Comparison of ENCODE assay signal across 8 cellular contexts in genomic region chr5:80408976-80409926, GRCh38. TPM values are rescaled to one million over a fixed set of nuclear protein-coding genes. Genes with fewer than 3 reads are reported as not detected.
A peak's percentile ranks its signal among the peaks of the same experiment; 100 is the strongest.
DNase-seq lines count a peak whose midpoint lies in the region; ATAC-seq and TF ChIP-seq lines count a peak whose summit lies in the region.

No MANE protein-coding gene starts in this region.

- peak overlapping the region; percentile 90 to 94 for H3K4me3 Mint-ChIP-seq in CD14-positive monocyte
- peak overlapping the region; percentile 97 for H3K4me3 Mint-ChIP-seq in natural killer cell treated with Interleukin-12 subunit alpha and Interleukin-12 subunit beta and Interleukin-15 and Interleukin-18, amount 100 ng/mL, for 72 hours

- DNase-seq in CD14-positive monocyte (ENCODE audit: low spot score) (no peak), LHCN-M2 (ENCODE audit: low read depth) (peak; percentile 11), colonic mucosa (no peak), NCI-H2081 (lab: John Stamatoyannopoulos, UW) (no peak), NOMO-1 (lab: John Stamatoyannopoulos, UW; ENCODE audit: unreplicated experiment in 2 of 2) (no peak)
- no peak for DNase-seq in natural killer cell treated with Interleukin-12 subunit alpha and Interleukin-12 subunit beta and Interleukin-15 and Interleukin-18, amount 100 ng/mL, for 72 hours (ENCODE audit: low spot score)

- H3K27ac Mint-ChIP-seq in CD14-positive monocyte = peak overlapping the region in 4 of 7 donors; percentile 97 to 100 (median 98)
- H3K27ac Mint-ChIP-seq in natural killer cell treated with Interleukin-12 subunit alpha and Interleukin-12 subunit beta and Interleukin-15 and Interleukin-18, amount 100 ng/mL, for 72 hours = peak overlapping the region; percentile 70 to 87

- no peak overlapping the region for H3K9ac ChIP-seq in colonic mucosa (ENCODE audit: low read depth in 2 of 2, low read length in 2 of 2)

- H3K4me1 Mint-ChIP-seq in CD14-positive monocyte = peaks cover 39% of the 10 kb centered on the region
- H3K4me1 Mint-ChIP-seq in natural killer cell treated with Interleukin-12 subunit alpha and Interleukin-12 subunit beta and Interleukin-15 and Interleukin-18, amount 100 ng/mL, for 72 hours (ENCODE audit: low read depth in 2 of 2) = peaks cover 20 to 37% of the 10 kb centered on the region in 2 donors

- intact Hi-C loops in CD14-positive monocyte (cut with micrococcal nuclease) (loop anchor here (5.0 to 10.0 kb wide), 4 partner anchors 152 to 794 kb away; partner anchors contain the start of genes SERINC5 (in 1 of the 2) and TENT2 (in 1 of the 2)), colonic mucosa (cut with DNase I) (no loop called here)

- H3K27ac ChIP-seq in colonic mucosa = no peak overlapping the region

- no peak for ATAC-seq in natural killer cell treated with Interleukin-12 subunit alpha and Interleukin-12 subunit beta and Interleukin-15 and Interleukin-18, amount 100 ng/mL, for 72 hours
- ATAC-seq in HG02678 (IDR thresholded peaks at IDR 0.05; ENCODE audit: unreplicated experiment) (no peak), HG02610 (IDR thresholded peaks at IDR 0.05; ENCODE audit: unreplicated experiment) (no peak)

- no peaks in the 10 kb centered on the region for H3K27me3 ChIP-seq in colonic mucosa

- peak overlapping the region; percentile 68 for H3K4me3 ChIP-seq in colonic mucosa

- peaks cover 0 to 2% (median 0%) of the 10 kb centered on the region in 7 donors for H3K9me3 Mint-ChIP-seq in CD14-positive monocyte
- H3K9me3 Mint-ChIP-seq in natural killer cell treated with Interleukin-12 subunit alpha and Interleukin-12 subunit beta and Interleukin-15 and Interleukin-18, amount 100 ng/mL, for 72 hours = peaks cover 2% of the 10 kb centered on the region

- no peaks in the 10 kb centered on the region for H3K9me3 ChIP-seq in colonic mucosa

- TF ChIP-seq CTCF in CD14-positive monocyte (IDR thresholded peaks at IDR 0.05) (no peak), colonic mucosa (IDR thresholded peaks at IDR 0.05) (no peak)

- H3K27me3 Mint-ChIP-seq in CD14-positive monocyte (ENCODE audit: low read depth in 3 of 3) = peaks cover 0 to 2% (median 0%) of the 10 kb centered on the region in 3 donors
- no peaks in the 10 kb centered on the region for H3K27me3 Mint-ChIP-seq in natural killer cell treated with Interleukin-12 subunit alpha and Interleukin-12 subunit beta and Interleukin-15 and Interleukin-18, amount 100 ng/mL, for 72 hours

- H3K4me1 ChIP-seq in colonic mucosa = no peaks in the 10 kb centered on the region

- H3K36me3 Mint-ChIP-seq in CD14-positive monocyte = peaks cover 13 to 16% of the 10 kb centered on the region in 2 donors
- no peaks in the 10 kb centered on the region for H3K36me3 Mint-ChIP-seq in natural killer cell treated with Interleukin-12 subunit alpha and Interleukin-12 subunit beta and Interleukin-15 and Interleukin-18, amount 100 ng/mL, for 72 hours

- no peaks in the 10 kb centered on the region for H3K36me3 ChIP-seq in colonic mucosa

RNA-seq across cellular contexts. Expression of gene ZFYVE16, which starts 1.4 kb away (rescaled TPM):
- 10 to 100 TPM in 1 of 2 donors, 1 to 10 TPM in 1; 9.4 to 15.8 TPM for polyA plus RNA-seq in CD14-positive monocyte
- 24.4 and 34.1 TPM in 2 replicates for total RNA-seq in LHCN-M2 (2014; rRNA removed)
- 5.4 TPM for polyA plus RNA-seq in LHCN-M2 (2012)
- 10 to 100 TPM; 22.3 to 26.5 TPM for total RNA-seq in colonic mucosa
- total RNA-seq in natural killer cell treated with Interleukin-12 subunit alpha and Interleukin-12 subunit beta and Interleukin-15 and Interleukin-18, amount 100 ng/mL, for 72 hours = 10 to 100 TPM; 19.3 to 25.6 TPM
